27 cellular contexts compared by ENCODE assay signal in the genomic region with DNA sequence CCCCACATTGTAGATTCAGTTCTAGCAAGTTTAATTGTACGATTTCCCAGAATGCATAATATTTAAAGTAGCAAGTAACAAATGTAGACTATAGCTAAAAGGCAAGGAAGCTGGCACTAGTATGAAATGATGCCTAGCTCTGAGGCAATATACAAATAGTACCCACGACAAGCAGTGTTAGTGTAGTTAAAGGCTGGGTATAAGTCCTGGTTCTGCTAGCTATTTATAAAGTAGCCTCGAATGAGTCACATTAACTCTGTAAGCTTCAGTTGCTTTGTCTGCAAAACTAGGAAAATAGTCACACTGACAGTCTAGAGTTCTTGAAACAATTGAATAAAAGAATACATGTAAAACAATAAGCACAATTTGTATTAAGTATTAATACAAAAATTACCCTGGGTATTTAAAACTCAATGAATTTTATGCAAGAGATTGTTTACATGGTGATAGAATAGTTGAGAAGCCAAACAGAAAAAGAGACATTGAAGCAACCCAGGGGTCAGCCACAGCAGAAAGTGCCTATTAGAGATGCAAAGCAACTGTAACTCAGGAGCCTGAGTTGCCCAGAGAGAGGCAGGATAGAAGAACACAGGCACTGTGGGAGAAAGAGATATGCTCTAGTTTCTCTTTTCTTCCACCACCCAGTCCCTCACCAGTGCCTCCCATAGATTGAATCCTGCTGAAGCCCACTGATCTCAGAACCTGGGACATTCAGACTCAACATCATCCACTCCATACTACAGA.
A peak's percentile ranks its signal among the peaks of the same experiment; 100 is the strongest.
DNase-seq lines count a peak whose midpoint lies in the region; ATAC-seq, FAIRE-seq and TF ChIP-seq lines count a peak whose summit lies in the region.
"Had no signal": no experiment of that assay in that cellular context is flagged by ENCODE, and none has a peak within 500 bp of the region (broad histone marks: within the 10 kb centered on the region; RNA-seq: fewer than 3 reads in every experiment).

No MANE protein-coding gene starts in this region.

- peak overlapping the region; percentile 49 for H2BK12ac ChIP-seq in trophoblast cell (ENCODE audit: low read length)

- no peak overlapping the region for H2BK5ac ChIP-seq in trophoblast cell (ENCODE audit: low read depth, low read length, poor library complexity)

- peak overlapping the region; percentile 29 for H2AK5ac ChIP-seq in trophoblast cell (ENCODE audit: low read length)

- no peak overlapping the region for H2BK120ac ChIP-seq in trophoblast cell (ENCODE audit: insufficient read depth, low read length, poor library complexity)

- no peak for TF ChIP-seq EP300 in upper lobe of left lung (IDR thresholded peaks at IDR 0.05)

- no peaks in the 10 kb centered on the region for H3K79me1 ChIP-seq in trophoblast cell (ENCODE audit: low read length)

- H3K4me3 Mint-ChIP-seq in chondrocyte (ENCODE audit: unreplicated experiment) = no peak overlapping the region
- H3K4me3 Mint-ChIP-seq: activated CD8-positive, alpha-beta memory T cell treated with anti-CD3 and anti-CD28 coated beads, Interleukin-2, amount 10 ng/mL, durations not matched to agents 7 days and 5 days; CD4-positive, alpha-beta memory T cell; T-cell had no signal

- H3K23ac ChIP-seq in trophoblast cell (ENCODE audit: low read length) = no peak overlapping the region

- peaks cover 2% of the 10 kb centered on the region for H3K36me3 Mint-ChIP-seq in chondrocyte (ENCODE audit: low read depth)
- H3K36me3 Mint-ChIP-seq: activated CD8-positive, alpha-beta memory T cell treated with anti-CD3 and anti-CD28 coated beads, Interleukin-2, amount 10 ng/mL, durations not matched to agents 7 days and 5 days; CD4-positive, alpha-beta memory T cell; T-cell had no signal

- ATAC-seq in GM19397 (IDR thresholded peaks at IDR 0.05; ENCODE audit: unreplicated experiment) (peak; percentile 55), HG03175 (IDR thresholded peaks at IDR 0.05; ENCODE audit: unreplicated experiment) (peak; percentile 35), GM19351 (IDR thresholded peaks at IDR 0.05; ENCODE audit: unreplicated experiment) (no peak), upper lobe of left lung (ENCODE audit: low FRiP score in 2 of 2) (no peak)
- ATAC-seq: activated CD8-positive, alpha-beta memory T cell treated with anti-CD3 and anti-CD28 coated beads, Interleukin-2, amount 10 ng/mL, durations not matched to agents 7 days and 5 days; activated naive CD4-positive, alpha-beta T cell treated with anti-CD3 and anti-CD28 coated beads, Interleukin-2, amount 50 U/mL, for 72 hours; T-cell had no signal

- H3K79me2 ChIP-seq in endothelial cell of umbilical vein (ENCODE audit: control insufficient read depth, insufficient read depth, low read length) = no peaks in the 10 kb centered on the region
- H3K79me2 ChIP-seq in trophoblast cell (ENCODE audit: control insufficient read depth, insufficient read depth, low read length, poor library complexity) = peaks cover 3% of the 10 kb centered on the region

- dilution Hi-C loops in endothelial cell of umbilical vein (cut with MboI; ENCODE audit: extremely low pct_ligation_motif_present, low sequenced_read_pairs) = no loop called here

- H3K9me1 ChIP-seq in endothelial cell of umbilical vein (replicated peaks; ENCODE audit: control insufficient read depth, extremely low read depth, insufficient read depth, low read length) = no peaks in the 10 kb centered on the region

- peaks cover 25% of the 10 kb centered on the region for H3K4me1 Mint-ChIP-seq in chondrocyte (ENCODE audit: low read depth)
- H3K4me1 Mint-ChIP-seq: activated CD8-positive, alpha-beta memory T cell treated with anti-CD3 and anti-CD28 coated beads, Interleukin-2, amount 10 ng/mL, durations not matched to agents 7 days and 5 days; CD4-positive, alpha-beta memory T cell; T-cell had no signal

- no peak for FAIRE-seq in endothelial cell of umbilical vein (lab: Jason Lieb, UNC)
- FAIRE-seq: G401.6, kidney had no signal

- H3K4me3 ChIP-seq in endothelial cell of umbilical vein (replicated peaks in 1 of 3; ENCODE audit: insufficient read depth in 1 of 3, low read depth in 1 of 3, low read length in 3 of 3) = no peak overlapping the region
- H3K4me3 ChIP-seq in trophoblast cell (ENCODE audit: low read depth, low read length) = no peak overlapping the region
- no peak overlapping the region for H3K4me3 ChIP-seq in dorsolateral prefrontal cortex
- no peak overlapping the region for H3K4me3 ChIP-seq in upper lobe of left lung
- H3K4me3 ChIP-seq: PC-9, stomach, tibial nerve had no signal

- no peak overlapping the region for H3K4ac ChIP-seq in trophoblast cell (ENCODE audit: low read depth, low read length)

- H3K36me3 ChIP-seq in endothelial cell of umbilical vein (ENCODE audit: control insufficient read depth in 2 of 2, extremely low read depth in 1 of 2, insufficient read depth in 2 of 2, low read length in 2 of 2) (no peaks in the 10 kb centered on the region), trophoblast cell (ENCODE audit: control insufficient read depth in 1 of 2, insufficient read depth in 2 of 2, low read length in 2 of 2) (no peaks in the 10 kb centered on the region), upper lobe of left lung (no peaks in the 10 kb centered on the region)
- H3K36me3 ChIP-seq: stomach, tibial nerve had no signal

- H3K27me3 ChIP-seq in endothelial cell of umbilical vein (ENCODE audit: control insufficient read depth in 2 of 2, insufficient read depth in 2 of 2, low read length in 2 of 2) (no peaks in the 10 kb centered on the region), trophoblast cell (ENCODE audit: insufficient read depth, low read length) (no peaks in the 10 kb centered on the region), dorsolateral prefrontal cortex (no peaks in the 10 kb centered on the region), upper lobe of left lung (no peaks in the 10 kb centered on the region)
- H3K27me3 ChIP-seq: stomach, tibial nerve had no signal

- H3K18ac ChIP-seq in trophoblast cell (ENCODE audit: low read length) = no peak overlapping the region

- no peak overlapping the region for H3K4me2 ChIP-seq in endothelial cell of umbilical vein (ENCODE audit: insufficient read depth, low read length)
- H3K4me2 ChIP-seq in trophoblast cell (ENCODE audit: low read length) = no peak overlapping the region
- H3K4me2 ChIP-seq: PC-9 had no signal

- H3K27ac Mint-ChIP-seq in chondrocyte (ENCODE audit: unreplicated experiment) = no peak overlapping the region
- H3K27ac Mint-ChIP-seq: activated CD8-positive, alpha-beta memory T cell treated with anti-CD3 and anti-CD28 coated beads, Interleukin-2, amount 10 ng/mL, durations not matched to agents 7 days and 5 days; CD4-positive, alpha-beta memory T cell; T-cell had no signal

- POLR2A ChIA-PET in endothelial cell of umbilical vein (lab: Charles Lee) = no interaction called here

- no peak overlapping the region for H4K8ac ChIP-seq in trophoblast cell (ENCODE audit: low read depth, low read length)

- H3K9ac ChIP-seq in endothelial cell of umbilical vein (replicated peaks; ENCODE audit: extremely low read depth, insufficient read depth, low read length) (no peak overlapping the region), trophoblast cell (ENCODE audit: low read length) (no peak overlapping the region)

- H3K4me1 ChIP-seq in endothelial cell of umbilical vein (ENCODE audit: control insufficient read depth, extremely low read depth, insufficient read depth, low read length) = no peaks in the 10 kb centered on the region
- peaks cover 0 to 3% of the 10 kb centered on the region in 2 experiments for H3K4me1 ChIP-seq in trophoblast cell (ENCODE audit: control insufficient read depth in 1 of 2, insufficient read depth in 2 of 2, low read length in 2 of 2)
- no peaks in the 10 kb centered on the region for H3K4me1 ChIP-seq in upper lobe of left lung
- H3K4me1 ChIP-seq: stomach, tibial nerve had no signal

- H2AFZ ChIP-seq in endothelial cell of umbilical vein (ENCODE audit: low read depth, low read length) (no peak overlapping the region), trophoblast cell (ENCODE audit: insufficient read depth, low read length, poor library complexity) (no peak overlapping the region)
- H2AFZ ChIP-seq: PC-9 had no signal

- H3K9me3 Mint-ChIP-seq in chondrocyte (ENCODE audit: low read depth) = peaks cover 3% of the 10 kb centered on the region

- H4K12ac ChIP-seq in trophoblast cell (ENCODE audit: low read depth, low read length) = no peak overlapping the region

- no CpG with 5 or more reads among the region's 3 CpGs for WGBS in trophoblast cell (ENCODE audit: extremely low coverage, insufficient coverage, insufficient read length)
- WGBS in upper lobe of left lung, 2 donors = 79 to 86% methylated on average over 3 of the region's 3 CpGs

- BruUV-seq in endothelial cell of umbilical vein (replicated peaks; lab: Mats Ljungman, UMichigan) = no TSS peak

- no peak overlapping the region for H3K14ac ChIP-seq in trophoblast cell (ENCODE audit: low read length)

- H3K27ac ChIP-seq in endothelial cell of umbilical vein (ENCODE audit: insufficient read depth, low read depth, low read length) (no peak overlapping the region), trophoblast cell (ENCODE audit: low read depth, low read length) (no peak overlapping the region), dorsolateral prefrontal cortex (no peak overlapping the region), upper lobe of left lung (no peak overlapping the region)
- H3K27ac ChIP-seq: PC-9, stomach, tibial nerve had no signal

- DNase-seq in endothelial cell of umbilical vein (ENCODE audit: low read depth, low spot score) = no peak
- no peak for DNase-seq in trophoblast cell
- no peak for DNase-seq in chondrocyte (ENCODE audit: low spot score)
- DNase-seq in dorsolateral prefrontal cortex = no peak
- DNase-seq in upper lobe of left lung = no peak
- DNase-seq: activated CD4-positive, alpha-beta T cell treated with anti-CD3 and anti-CD28 coated beads for 48 hours; activated CD8-positive, alpha-beta memory T cell treated with anti-CD3 and anti-CD28 coated beads, Interleukin-2, amount 10 ng/mL, durations not matched to agents 7 days and 5 days; CD4-positive, alpha-beta memory T cell; DMS 273 treated with DMSO at 0.1 percent for 48 hours; erythroblast; foreskin fibroblast; HCEC 1CT; kidney; NCI-H1092; NCI-H2029 treated with DMSO at 0.1 percent for 48 hours; occipital lobe; PC-9; SIG-M5; stimulated activated CD4-positive, alpha-beta T cell treated with anti-CD3 and anti-CD28 coated beads, Interleukin-12 subunit alpha, Interleukin-12 subunit beta, amount 100 ng/mL, for 4 hours; stomach; T-cell had no signal

- TF ChIP-seq CTCF in endothelial cell of umbilical vein (IDR thresholded peaks at IDR 0.05; ENCODE audit: extremely low read depth in 1 of 2, insufficient read depth in 1 of 2, low read depth in 1 of 2, low read length in 2 of 2) (no peak), chondrocyte (IDR thresholded peaks at IDR 0.05) (no peak), dorsolateral prefrontal cortex (IDR thresholded peaks at IDR 0.05 in 54 of 56, conservative IDR thresholded peaks at IDR 0.05 in 2 of 56; ENCODE audit: low read depth in 1 of 56, partially characterized antibody in 56 of 56) (no peak), upper lobe of left lung (IDR thresholded peaks at IDR 0.05) (no peak)

- no peaks in the 10 kb centered on the region for H4K20me1 ChIP-seq in endothelial cell of umbilical vein (replicated peaks; ENCODE audit: control insufficient read depth, extremely low read depth, insufficient read depth, low read length)

- H3K9me3 ChIP-seq in endothelial cell of umbilical vein (replicated peaks; ENCODE audit: control insufficient read depth, insufficient read depth, low read length) (no peaks in the 10 kb centered on the region), trophoblast cell (ENCODE audit: insufficient read depth, low read depth, low read length) (no peaks in the 10 kb centered on the region), upper lobe of left lung (no peaks in the 10 kb centered on the region)
- H3K9me3 ChIP-seq: stomach, tibial nerve had no signal

- no peaks in the 10 kb centered on the region for H3K27me3 Mint-ChIP-seq in chondrocyte (ENCODE audit: low read depth)
- H3K27me3 Mint-ChIP-seq: activated CD8-positive, alpha-beta memory T cell treated with anti-CD3 and anti-CD28 coated beads, Interleukin-2, amount 10 ng/mL, durations not matched to agents 7 days and 5 days; CD4-positive, alpha-beta memory T cell; T-cell had no signal

- CTCF ChIA-PET in endothelial cell of umbilical vein (lab: Charles Lee) = no interaction called here

- intact Hi-C loops in endothelial cell of umbilical vein (cut with micrococcal nuclease) (no loop called here), dorsolateral prefrontal cortex (cut with DNase I) (no loop called here)

- TF ChIP-seq POLR2A in endothelial cell of umbilical vein (IDR thresholded peaks at IDR 0.05; ENCODE audit: low read depth, low read length) (no peak), upper lobe of left lung (IDR thresholded peaks at IDR 0.05) (no peak)

- no peak overlapping the region for H4K91ac ChIP-seq in trophoblast cell (ENCODE audit: low read depth, low read length)

Comparison
In these comparisons a context has a peak if more than half of its experiments do, and no peak if none do; other contexts are left out.
1. ATAC-seq: peak in GM19397 (single experiment) and HG03175 (single experiment); none in GM19351 (single experiment) and upper lobe of left lung (0 of 2).